8 cellular contexts compared by ENCODE assay signal in genomic region chr10:4849555-4850242, GRCh38. TPM values are rescaled to one million over a fixed set of nuclear protein-coding genes. Genes with fewer than 3 reads are reported as not detected.
DNase-seq lines count a peak whose midpoint lies in the region; ATAC-seq, FAIRE-seq and TF ChIP-seq lines count a peak whose summit lies in the region.

No MANE protein-coding gene starts in this region.

- no peaks in the 10 kb centered on the region for H4K20me1 ChIP-seq in SU-DHL-6 (ENCODE audit: low read depth, low read length)

- H3K27ac ChIP-seq in SU-DHL-6 (ENCODE audit: low read depth, low read length): no peak overlapping the region
- peak overlapping the region in 8 of 12 donors; percentile 14 to 62 (median 38) for H3K27ac ChIP-seq in heart left ventricle
- peak overlapping the region; percentile 20 to 52 for H3K27ac ChIP-seq in aorta (ENCODE audit: low read depth in 1 of 2, low read length in 2 of 2)

- no peaks in the 10 kb centered on the region for H3K9me3 Mint-ChIP-seq in activated naive CD8-positive, alpha-beta T cell treated with anti-CD3 and anti-CD28 coated beads, Interleukin-2, amount 10 ng/mL, durations not matched to agents 7 days and 5 days

- peak; percentile 90 for ATAC-seq in HG02852 (IDR thresholded peaks at IDR 0.05; ENCODE audit: unreplicated experiment)
- peak; percentile 93 for ATAC-seq in activated naive CD8-positive, alpha-beta T cell treated with anti-CD3 and anti-CD28 coated beads, Interleukin-2, amount 10 ng/mL, durations not matched to agents 7 days and 5 days (ENCODE audit: low read depth)
- peak; percentile 77 to 90 (median 88) for ATAC-seq in heart left ventricle
- peak; percentile 92 for ATAC-seq in aorta (ENCODE audit: low FRiP score)

- no peaks in the 10 kb centered on the region for H3F3A ChIP-seq in SU-DHL-6 (ENCODE audit: insufficient read depth)

- peaks cover 6% of the 10 kb centered on the region for H3K4me1 Mint-ChIP-seq in activated naive CD8-positive, alpha-beta T cell treated with anti-CD3 and anti-CD28 coated beads, Interleukin-2, amount 10 ng/mL, durations not matched to agents 7 days and 5 days

- no peak overlapping the region for H3K9ac ChIP-seq in SU-DHL-6 (ENCODE audit: low read length)

- H3K4me2 ChIP-seq in SU-DHL-6 (ENCODE audit: low read depth, low read length, poor library complexity, severe bottlenecking): no peak overlapping the region

- DNase-seq in GM12892 (ENCODE audit: insufficient read length) (no peak), NCI-H1436 (lab: John Stamatoyannopoulos, UW) (peak; percentile 92), heart left ventricle (peak; percentile 86 to 93 (median 89)), pulmonary artery endothelial cell (ENCODE audit: low read depth, low spot score) (peak; percentile 89), aorta (peak; percentile 93 to 98)
- DNase-seq in activated naive CD8-positive, alpha-beta T cell treated with anti-CD3 and anti-CD28 coated beads, Interleukin-2, amount 10 ng/mL, durations not matched to agents 7 days and 5 days: peak; percentile 87

- H3K27me3 ChIP-seq in SU-DHL-6 (ENCODE audit: low read length) (no peaks in the 10 kb centered on the region), heart left ventricle (no peaks in the 10 kb centered on the region), aorta (ENCODE audit: control insufficient read depth in 1 of 2, insufficient read depth in 2 of 2, low read length in 1 of 2) (no peaks in the 10 kb centered on the region)

- H3K9me3 ChIP-seq in SU-DHL-6 (ENCODE audit: insufficient read depth, low read length) (no peaks in the 10 kb centered on the region), heart left ventricle (no peaks in the 10 kb centered on the region), aorta (ENCODE audit: control insufficient read depth, low read length) (no peaks in the 10 kb centered on the region)

- no peaks in the 10 kb centered on the region for H3K36me3 ChIP-seq in SU-DHL-6 (ENCODE audit: low read length)
- peaks cover 0 to 6% (median 0%) of the 10 kb centered on the region in 9 donors for H3K36me3 ChIP-seq in heart left ventricle
- H3K36me3 ChIP-seq in aorta (ENCODE audit: control insufficient read depth in 1 of 2, insufficient read depth in 2 of 2, low read length in 1 of 2): no peaks in the 10 kb centered on the region

- H3K27ac Mint-ChIP-seq in activated naive CD8-positive, alpha-beta T cell treated with anti-CD3 and anti-CD28 coated beads, Interleukin-2, amount 10 ng/mL, durations not matched to agents 7 days and 5 days: peak overlapping the region; percentile 59

- H3K4me3 ChIP-seq in SU-DHL-6 (ENCODE audit: insufficient read depth, low read length, poor library complexity, severe bottlenecking): no peak overlapping the region
- H3K4me3 ChIP-seq in heart left ventricle: no peak overlapping the region
- H3K4me3 ChIP-seq in aorta (ENCODE audit: low read length in 2 of 2): no peak overlapping the region

- 7 to 9% (median 9%) methylated on average over 12 of the region's 12 CpGs for WGBS in heart left ventricle, 4 donors
- WGBS in aorta, 2 donors: 3 to 4% methylated on average over 12 of the region's 12 CpGs

- POLR2A ChIA-PET in activated naive CD8-positive, alpha-beta T cell treated with anti-CD3 and anti-CD28 coated beads, Interleukin-2, amount 10 ng/mL, durations not matched to agents 7 days and 5 days (lab: Charles Lee): no interaction called here

- TF ChIP-seq POLR2A in GM12892 (IDR thresholded peaks at IDR 0.05; ENCODE audit: low read depth, low read length) (no peak), heart left ventricle (IDR thresholded peaks at IDR 0.05) (no peak)

- no peak overlapping the region for H2AFZ ChIP-seq in SU-DHL-6 (ENCODE audit: low read depth, low read length, severe bottlenecking)

- peak; percentile 82 for FAIRE-seq in GM12892 (lab: Jason Lieb, UNC)

- H3K4me1 ChIP-seq in heart left ventricle (peaks cover 0 to 38% (median 20%) of the 10 kb centered on the region in 12 donors), aorta (ENCODE audit: control insufficient read depth in 1 of 2, insufficient read depth in 2 of 2, low read length in 2 of 2) (no peaks in the 10 kb centered on the region)

- TF ChIP-seq CTCF in SU-DHL-6 (IDR thresholded peaks at IDR 0.05; ENCODE audit: insufficient read depth, low read length, poor library complexity, severe bottlenecking) (peak; percentile 99), heart left ventricle (IDR thresholded peaks at IDR 0.05) (peak in 11 of 12 donors; percentile 96 to 100 (median 99))

- no peaks in the 10 kb centered on the region for H3K36me3 Mint-ChIP-seq in activated naive CD8-positive, alpha-beta T cell treated with anti-CD3 and anti-CD28 coated beads, Interleukin-2, amount 10 ng/mL, durations not matched to agents 7 days and 5 days

- H3K4me3 Mint-ChIP-seq in activated naive CD8-positive, alpha-beta T cell treated with anti-CD3 and anti-CD28 coated beads, Interleukin-2, amount 10 ng/mL, durations not matched to agents 7 days and 5 days: no peak overlapping the region

- no peaks in the 10 kb centered on the region for H3K9me2 ChIP-seq in SU-DHL-6 (replicated peaks; ENCODE audit: insufficient read depth, low read length)

- H3K27me3 Mint-ChIP-seq in activated naive CD8-positive, alpha-beta T cell treated with anti-CD3 and anti-CD28 coated beads, Interleukin-2, amount 10 ng/mL, durations not matched to agents 7 days and 5 days: no peaks in the 10 kb centered on the region

- intact Hi-C loops in heart left ventricle (cut with DNase I) (loop anchor here (1.0 to 10.0 kb wide), 25 partner anchors 95 to 775 kb away; partner anchors contain the start of gene AKR1C3 (in 9 of the 10)), aorta (cut with DNase I) (loop anchor here (2.0 to 10.0 kb wide), 6 partner anchors 88 to 535 kb away; partner anchors contain the start of gene AKR1C3 (in 2 of the 2))

- H3K79me2 ChIP-seq in SU-DHL-6 (ENCODE audit: insufficient read depth, low read length): no peaks in the 10 kb centered on the region

RNA-seq across cellular contexts. Expression of gene AKR1E2, which starts 23.7 kb away (rescaled TPM):
- not detected for polyA plus RNA-seq in GM12892 (2012; ENCODE audit: missing spikeins)
- 1 to 10 TPM; 4.5 to 6.5 TPM for total RNA-seq in activated naive CD8-positive, alpha-beta T cell treated with anti-CD3 and anti-CD28 coated beads, Interleukin-2, amount 10 ng/mL, durations not matched to agents 7 days and 5 days
- total RNA-seq in heart left ventricle (1 to 10 TPM; 1.6 to 8.0 (median 4.1) TPM), pulmonary artery endothelial cell (3.4 and 21.5 TPM in 2 replicates), aorta (10 to 100 TPM; 11.0 to 20.8 TPM)
- polyA plus RNA-seq in heart left ventricle (1 to 10 TPM; 1.2 to 1.8 TPM), aorta (1 to 10 TPM; 4.9 to 5.0 TPM)
